ENCODE assay signal across 8 cellular contexts in the genomic region with DNA sequence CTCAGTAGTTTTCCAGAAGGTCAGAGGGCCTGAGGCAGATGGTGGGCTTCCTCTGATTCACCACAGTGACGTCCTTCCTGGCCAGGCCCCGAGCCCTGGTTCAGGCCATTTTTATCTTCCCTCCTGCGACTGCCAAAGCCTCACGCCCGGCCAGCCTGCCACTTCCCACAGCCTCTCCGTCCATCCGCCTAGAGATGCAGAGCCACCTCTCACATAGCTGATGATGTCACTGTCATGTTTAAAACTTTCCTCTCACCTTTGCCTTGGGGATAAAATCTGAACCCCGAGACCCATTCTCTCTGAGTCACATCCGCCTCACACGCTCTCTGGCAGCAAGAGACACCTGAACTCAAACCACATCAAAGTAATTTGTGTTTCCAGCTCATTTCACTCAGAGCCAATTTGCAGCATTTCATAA.
DNase-seq lines count a peak whose midpoint lies in the region; ATAC-seq and TF ChIP-seq lines count a peak whose summit lies in the region.

No MANE protein-coding gene starts in this region.

- H3K36me3 ChIP-seq in heart left ventricle (no peaks in the 10 kb centered on the region), OCI-LY3 (replicated peaks; ENCODE audit: low read depth, low read length) (no peaks in the 10 kb centered on the region)

- DNase-seq in heart left ventricle (peak in 2 of 5 donors; percentile 25 to 31), Right ventricle myocardium inferior (ENCODE audit: missing footprints) (no peak), NCI-H446 treated with DMSO at 0.1 percent for 48 hours (lab: John Stamatoyannopoulos, UW) (no peak), NCI-H748 (lab: John Stamatoyannopoulos, UW; ENCODE audit: unreplicated experiment) (no peak), COR-L47 (lab: John Stamatoyannopoulos, UW) (no peak)
- peak; percentile 76 for DNase-seq in activated naive CD4-positive, alpha-beta T cell treated with Interleukin-2 at 50 U/mL for 16 hours
- DNase-seq in stimulated activated CD4-positive, alpha-beta T cell treated with anti-CD3 and anti-CD28 coated beads, Interleukin-12 subunit alpha, Interleukin-12 subunit beta, amount 100 ng/mL, for 24 hours (ENCODE audit: low read depth in 2 of 2), result peak; percentile 53 to 60

- WGBS in heart left ventricle, 4 donors, result 40 to 48% (median 47%) methylated on average over 10 of the region's 10 CpGs

- no peaks in the 10 kb centered on the region for H4K20me1 ChIP-seq in OCI-LY3 (ENCODE audit: insufficient read depth, low read length)

- H3K4me3 ChIP-seq in heart left ventricle (no peak overlapping the region), OCI-LY3 (ENCODE audit: low read length) (peak overlapping the region; percentile 10; the same call in 1 of the 2 replicates)

- no peak for TF ChIP-seq POLR2A in heart left ventricle (IDR thresholded peaks at IDR 0.05)

- ATAC-seq in heart left ventricle, result peak in 3 of 4 donors; percentile 36 to 90 (median 45)
- ATAC-seq in Right ventricle myocardium inferior, result no peak

- no peak overlapping the region for H3K27ac ChIP-seq in heart left ventricle
- no peak overlapping the region for H3K27ac ChIP-seq in OCI-LY3 (ENCODE audit: low read length)

- H3K9ac ChIP-seq in OCI-LY3 (ENCODE audit: low read length), result no peak overlapping the region

- intact Hi-C loops in heart left ventricle (cut with DNase I), result loop anchor here in 1 of 10 donors (10.0 kb wide), 1 partner anchor 882 kb away; no protein-coding TSS in a partner anchor
- intact Hi-C loops in Right ventricle myocardium inferior (cut with DNase I), result no loop called here

- H3K4me1 ChIP-seq in heart left ventricle, result no peaks in the 10 kb centered on the region
- H3K4me1 ChIP-seq in OCI-LY3 (ENCODE audit: low read length), result peaks cover 20% of the 10 kb centered on the region

- H3K9me3 ChIP-seq in heart left ventricle (no peaks in the 10 kb centered on the region), OCI-LY3 (ENCODE audit: insufficient read depth, low read length) (no peaks in the 10 kb centered on the region)

- H3K27me3 ChIP-seq in heart left ventricle (no peaks in the 10 kb centered on the region), OCI-LY3 (ENCODE audit: low read depth, low read length) (peaks cover 10% of the 10 kb centered on the region)

- no peak for TF ChIP-seq CTCF in heart left ventricle (IDR thresholded peaks at IDR 0.05)
- no peak for TF ChIP-seq CTCF in OCI-LY3 (IDR thresholded peaks at IDR 0.05; ENCODE audit: low read depth, low read length)

- peak overlapping the region; percentile 59 for H3K4me2 ChIP-seq in OCI-LY3 (ENCODE audit: low read length)

- no peak overlapping the region for H2AFZ ChIP-seq in OCI-LY3 (ENCODE audit: low read depth, low read length)

- no peaks in the 10 kb centered on the region for H3K79me2 ChIP-seq in OCI-LY3 (ENCODE audit: low read length)

Comparison
In these comparisons a context has a peak if more than half of its experiments do, and no peak if none do; other contexts are left out.
1. DNase-seq: peak in activated naive CD4-positive, alpha-beta T cell treated with Interleukin-2 at 50 U/mL for 16 hours (single experiment) and stimulated activated CD4-positive, alpha-beta T cell treated with anti-CD3 and anti-CD28 coated beads, Interleukin-12 subunit alpha, Interleukin-12 subunit beta, amount 100 ng/mL, for 24 hours (2 of 2); none in Right ventricle myocardium inferior (single experiment), NCI-H446 treated with DMSO at 0.1 percent for 48 hours (single experiment), NCI-H748 (single experiment) and COR-L47 (single experiment).